In genomic region chr11:111574373-111575230, GRCh38 we compare ENCODE assay signal across 12 cellular contexts. TPM values are rescaled to one million over a fixed set of nuclear protein-coding genes. Genes with fewer than 3 reads are reported as not detected.
DNase-seq lines count a peak whose midpoint lies in the region; ATAC-seq, FAIRE-seq and TF ChIP-seq lines count a peak whose summit lies in the region.
"Had no signal": no experiment of that assay in that cellular context is flagged by ENCODE, and none has a peak within 500 bp of the region (broad histone marks: within the 10 kb centered on the region; RNA-seq: fewer than 3 reads in every experiment).

No MANE protein-coding gene starts in this region.

- no peaks in the 10 kb centered on the region for H3K36me3 Mint-ChIP-seq in CD8-positive, alpha-beta memory T cell
- no peaks in the 10 kb centered on the region for H3K36me3 Mint-ChIP-seq in HFFc6 (ENCODE audit: low read depth)
- H3K36me3 Mint-ChIP-seq in naive thymus-derived CD8-positive, alpha-beta T cell, result no peaks in the 10 kb centered on the region

- RAD21 ChIA-PET in GM12878 (lab: Charles Lee; ENCODE audit: unreplicated experiment), result interaction anchor here (1.0 kb wide), 1 partner anchor 119 kb away, joined by 3 read pairs; no protein-coding TSS in a partner anchor

- no peak overlapping the region for H3K27ac ChIP-seq in CD8-positive, alpha-beta memory T cell (ENCODE audit: low read depth, low read length)
- H3K27ac ChIP-seq in GM12878 (ENCODE audit: control insufficient read depth, insufficient read depth), result no peak overlapping the region

- SMC1A ChIA-PET in GM12878 (lab: Charles Lee; ENCODE audit: uncharacterized antibody, unreplicated experiment), result interaction anchor here (0.6 to 1.4 kb wide), 3 partner anchors 14 to 276 kb away, joined by 3 to 6 read pairs (median 4); no protein-coding TSS in a partner anchor

- H3K4me1 Mint-ChIP-seq in CD8-positive, alpha-beta memory T cell, result no peaks in the 10 kb centered on the region
- H3K4me1 Mint-ChIP-seq in HFFc6 (ENCODE audit: low read depth), result peaks cover 50% of the 10 kb centered on the region
- peaks cover 0 to 5% (median 0%) of the 10 kb centered on the region in 4 donors for H3K4me1 Mint-ChIP-seq in naive thymus-derived CD8-positive, alpha-beta T cell

- no peak for TF ChIP-seq POLR2A in GM12878 (IDR thresholded peaks at IDR 0.05; ENCODE audit: low read depth, low read length)

- H3K27ac Mint-ChIP-seq in CD8-positive, alpha-beta memory T cell, result peak overlapping the region in 3 of 8 donors; percentile 13 to 72 (median 35)
- no peak overlapping the region for H3K27ac Mint-ChIP-seq in HFFc6
- H3K27ac Mint-ChIP-seq in naive thymus-derived CD8-positive, alpha-beta T cell, result peak overlapping the region in 6 of 10 donors; percentile 7 to 63 (median 32)

- H3K4me3 Mint-ChIP-seq in CD8-positive, alpha-beta memory T cell, result peak overlapping the region in 6 of 7 donors; percentile 41 to 76 (median 66)
- H3K4me3 Mint-ChIP-seq in HFFc6, result peak overlapping the region; percentile 11; the same call in 1 of the 2 replicates
- peak overlapping the region; percentile 31 to 77 (median 64) for H3K4me3 Mint-ChIP-seq in naive thymus-derived CD8-positive, alpha-beta T cell

- intact Hi-C loops in GM12878 (cut with micrococcal nuclease; ENCODE audit: unreplicated experiment), result loop anchor here (5.0 kb wide), 1 partner anchor 122 kb away; no protein-coding TSS in a partner anchor

- TF ChIP-seq CTCF in HFFc6 (IDR thresholded peaks at IDR 0.05) (no peak), GM12878 (IDR thresholded peaks at IDR 0.05 in 2 of 3, conservative IDR thresholded peaks at IDR 0.05 in 1 of 3; ENCODE audit: control insufficient read depth in 2 of 3, extremely low read depth in 1 of 3, insufficient read depth in 1 of 3, low read depth in 3 of 3, low read length in 3 of 3) (peak in 2 of 3 experiments; percentile 5 to 37; a peak in 1 of 6 replicates)

- H3K27me3 ChIP-seq in CD8-positive, alpha-beta memory T cell (ENCODE audit: insufficient read depth, low read length, poor library complexity, severe bottlenecking), result no peaks in the 10 kb centered on the region
- H3K27me3 ChIP-seq in GM12878 (replicated peaks in 1 of 2; ENCODE audit: control insufficient read depth in 2 of 2, insufficient read depth in 2 of 2, low read length in 1 of 2), result no peaks in the 10 kb centered on the region

- DNase-seq in CD8-positive, alpha-beta memory T cell, result no peak
- no peak for DNase-seq in HFFc6
- DNase-seq in GM12878 (ENCODE audit: low read depth, low spot score), result no peak
- peak in 1 of 10 donors; percentile 11 for DNase-seq in naive thymus-derived CD8-positive, alpha-beta T cell
- DNase-seq in inferior parietal cortex (ENCODE audit: extremely low spot score), result no peak
- no peak for DNase-seq in A172 (ENCODE audit: low spot score)
- DNase-seq: anterior cingulate cortex, HCEC 1CT, head of caudate nucleus, posterior cingulate gyrus had no signal

- H3K27me3 Mint-ChIP-seq in CD8-positive, alpha-beta memory T cell, result peaks cover 0 to 18% of the 10 kb centered on the region in 2 donors
- H3K27me3 Mint-ChIP-seq in HFFc6 (ENCODE audit: insufficient read depth), result 0 out of 2 replicates have a peak, but pooled peaks cover 2% of the 10 kb centered on the region
- peaks cover 0 to 17% (median 5%) of the 10 kb centered on the region in 5 donors for H3K27me3 Mint-ChIP-seq in naive thymus-derived CD8-positive, alpha-beta T cell

- H3K79me2 ChIP-seq in GM12878 (ENCODE audit: control insufficient read depth, insufficient read depth, low read length), result no peaks in the 10 kb centered on the region

- H2AFZ ChIP-seq in GM12878 (ENCODE audit: control insufficient read depth, low read depth, low read length), result peak overlapping the region; percentile 51

- CTCF ChIA-PET in CD8-positive, alpha-beta memory T cell (lab: Charles Lee), result no interaction called here
- CTCF ChIA-PET in GM12878 (lab: Yijun Ruan, JAX), result interaction anchor here (0.6 to 1.0 kb wide), 4 partner anchors 9 to 343 kb away, joined by 3 to 4 read pairs (median 3); no protein-coding TSS in a partner anchor

- no peaks in the 10 kb centered on the region for H4K20me1 ChIP-seq in GM12878 (ENCODE audit: control insufficient read depth, insufficient read depth)

- no TSS peak for BruUV-seq in GM12878 (replicated peaks; lab: Mats Ljungman, UMichigan)

- no peak for TF ChIP-seq EP300 in GM12878 (IDR thresholded peaks at IDR 0.05; ENCODE audit: borderline replicate concordance in 1 of 2, control insufficient read depth in 1 of 2, low read depth in 2 of 2, low read length in 2 of 2)

- FAIRE-seq in GM12878 (lab: Jason Lieb, UNC), result no peak

- no peak overlapping the region for H3K9ac ChIP-seq in GM12878 (ENCODE audit: control insufficient read depth, insufficient read depth, low read length)

- in situ Hi-C loops in GM12878 (cut with MboI), result no loop called here

- H3K4me1 ChIP-seq in CD8-positive, alpha-beta memory T cell (ENCODE audit: insufficient read depth, low read length), result no peaks in the 10 kb centered on the region
- H3K4me1 ChIP-seq in GM12878 (ENCODE audit: control insufficient read depth, insufficient read depth, low read length), result no peaks in the 10 kb centered on the region

- peak; percentile 77 for ATAC-seq in GM12878
- peak; percentile 55 to 71 for ATAC-seq in naive thymus-derived CD8-positive, alpha-beta T cell
- ATAC-seq in HG03378 (IDR thresholded peaks at IDR 0.05; ENCODE audit: unreplicated experiment), result no peak
- ATAC-seq in GM21423 (IDR thresholded peaks at IDR 0.05; ENCODE audit: unreplicated experiment), result no peak

- POLR2A ChIA-PET in CD8-positive, alpha-beta memory T cell (lab: Charles Lee), result interaction anchor here (0.6 kb wide), 1 partner anchor 39 kb away, joined by 5 read pairs; no protein-coding TSS in a partner anchor
- POLR2A ChIA-PET in GM12878 (lab: Charles Lee), result no interaction called here
- POLR2A ChIA-PET in naive thymus-derived CD8-positive, alpha-beta T cell (lab: Charles Lee), result no interaction called here

- peak overlapping the region; percentile 73 for H3K4me2 ChIP-seq in GM12878 (ENCODE audit: control insufficient read depth, insufficient read depth)

- H3K36me3 ChIP-seq in CD8-positive, alpha-beta memory T cell (ENCODE audit: insufficient read depth, low read length), result no peaks in the 10 kb centered on the region
- no peaks in the 10 kb centered on the region for H3K36me3 ChIP-seq in GM12878 (ENCODE audit: control insufficient read depth in 2 of 2, insufficient read depth in 2 of 2, low read length in 1 of 2)

- no peaks in the 10 kb centered on the region for H3K9me3 Mint-ChIP-seq in CD8-positive, alpha-beta memory T cell
- no peaks in the 10 kb centered on the region for H3K9me3 Mint-ChIP-seq in HFFc6
- no peaks in the 10 kb centered on the region for H3K9me3 Mint-ChIP-seq in naive thymus-derived CD8-positive, alpha-beta T cell

- TF ChIP-seq RAD21 in GM12878 (IDR thresholded peaks at IDR 0.05; ENCODE audit: insufficient read depth, low read depth, low read length), result 0 out of 2 replicates have a peak, but pooled peaks have one; percentile 22

- no peak overlapping the region for H3K4me3 ChIP-seq in CD8-positive, alpha-beta memory T cell (ENCODE audit: low read length)
- H3K4me3 ChIP-seq in GM12878, result no peak overlapping the region

- H3K9me3 ChIP-seq in CD8-positive, alpha-beta memory T cell (ENCODE audit: low read length), result no peaks in the 10 kb centered on the region
- H3K9me3 ChIP-seq in GM12878 (replicated peaks; ENCODE audit: control insufficient read depth, insufficient read depth, low read length), result no peaks in the 10 kb centered on the region

- 54% methylated on average over 7 of the region's 7 CpGs for WGBS in GM12878 (ENCODE audit: insufficient coverage, insufficient replicate concordance, low lambda C conversion rate, missing lambda C conversion rate)

RNA-seq across cellular contexts. Expression of gene SIK2, which starts 27.6 kb away (rescaled TPM):
- total RNA-seq in CD8-positive, alpha-beta memory T cell, result 10 to 100 TPM in 1 of 2 experiments, 1 to 10 TPM in 1; 8.8 to 10.3 TPM
- 0.48 TPM for polyA plus RNA-seq in CD8-positive, alpha-beta memory T cell
- 10 to 100 TPM; 15.4 to 25.5 (median 18.0) TPM for total RNA-seq in HFFc6 (2021; fragmentation: NEBNext Ultra II Directional; extraction: Animal tissue kit (Norgen Biotek cat#: 25700))
- total RNA-seq in GM12878 (2013; cell fraction: nucleolus; rRNA removed), result 10.2 and 10.8 TPM in 2 replicates
- total RNA-seq in GM12878 (2014; rRNA removed) (4.7 TPM in 2 replicates), GM12878 (2014; rRNA removed; fragmentation: Illumina TruSeq; extraction: Trizol) (3.5 and 3.7 TPM in 2 replicates), GM12878 (2021) (9.1 and 12.1 TPM in 2 replicates)
- 3.4 TPM for polyA plus RNA-seq in GM12878 (2011; ENCODE audit: low read depth)
- polyA plus RNA-seq in GM12878 (2011; rRNA removed) (5.3 and 14.2 TPM in 2 replicates), GM12878 (2014; fragmentation: Illumina TruSeq; extraction: Trizol) (5.1 and 9.1 TPM in 2 replicates), GM12878 (2014; fragmentation: Nextera tagmentation; extraction: Ambion mirVana) (1 to 10 TPM in 1 of 2 experiments, under 1 TPM in 1; 0.97 to 1.1 TPM), GM12878 (2014; rRNA removed) (4.2 TPM in 2 replicates), GM12878 (2016; fragmentation: Nextera tagmentation; extraction: Ambion mirVana) (1 to 10 TPM; 4.0 to 5.5 TPM)
- 6.9 and 11.5 TPM in 2 replicates for polyA plus RNA-seq in GM12878 (2011; cell fraction: cytosol; rRNA removed)
- 9.7 and 12.5 TPM in 2 replicates for polyA plus RNA-seq in GM12878 (2011; cell fraction: nucleus; rRNA removed)
- 4.9 and 5.9 TPM in 2 replicates for polyA plus RNA-seq in GM12878 (2012)
- 9.8 and 15.1 TPM in 2 replicates for polyA minus RNA-seq in GM12878 (2011; rRNA and poly(A)+ RNA removed)
- 3.5 and 4.2 TPM in 2 replicates for polyA minus RNA-seq in GM12878 (2011; cell fraction: cytosol; rRNA and poly(A)+ RNA removed)
- 4.7 and 7.8 TPM in 2 replicates for polyA minus RNA-seq in GM12878 (2011; cell fraction: nucleus; rRNA and poly(A)+ RNA removed)
- total RNA-seq in naive thymus-derived CD8-positive, alpha-beta T cell, result 10 to 100 TPM; 11.1 to 11.6 TPM
- under 1 TPM; 0.14 to 0.33 (median 0.16) TPM for polyA plus RNA-seq in naive thymus-derived CD8-positive, alpha-beta T cell
- 7.2 and 8.5 TPM in 2 replicates for total RNA-seq in A172 (2014; rRNA removed; shearing (Covaris generic))

RNA-seq across cellular contexts. Expression of gene LAYN, which starts 34.1 kb away (rescaled TPM):
- 1 to 10 TPM in 1 of 2 experiments, under 1 TPM in 1; 0.85 to 1.4 TPM for total RNA-seq in CD8-positive, alpha-beta memory T cell
- 0.21 TPM for polyA plus RNA-seq in CD8-positive, alpha-beta memory T cell
- 100 to 1,000 TPM in 5 of 6 experiments, 10 to 100 TPM in 1; 79.1 to 148 (median 132) TPM for total RNA-seq in HFFc6 (2021; fragmentation: NEBNext Ultra II Directional; extraction: Animal tissue kit (Norgen Biotek cat#: 25700))
- 3.2 and 3.7 TPM in 2 replicates for total RNA-seq in GM12878 (2013; cell fraction: nucleolus; rRNA removed)
- total RNA-seq in GM12878 (2014; rRNA removed) (not detected in 2 replicates), GM12878 (2014; rRNA removed; fragmentation: Illumina TruSeq; extraction: Trizol) (not detected in 2 replicates), GM12878 (2021) (0.11 TPM in 1 of 2 replicates, not detected in the other)
- polyA plus RNA-seq in GM12878 (2011; ENCODE audit: low read depth), result 0.47 TPM
- polyA plus RNA-seq in GM12878 (2011; rRNA removed) (0.14 TPM in 1 of 2 replicates, not detected in the other), GM12878 (2014; fragmentation: Illumina TruSeq; extraction: Trizol) (0.10 TPM in 1 of 2 replicates, not detected in the other), GM12878 (2014; fragmentation: Nextera tagmentation; extraction: Ambion mirVana) (not detected), GM12878 (2014; rRNA removed) (not detected in 2 replicates), GM12878 (2016; fragmentation: Nextera tagmentation; extraction: Ambion mirVana) (under 1 TPM in 1 of 2 experiments, not detected in 1; 0.06 TPM)
- polyA plus RNA-seq in GM12878 (2011; cell fraction: cytosol; rRNA removed), result 0.01 TPM in 1 of 2 replicates, not detected in the other
- 0.13 TPM in 1 of 2 replicates, not detected in the other for polyA plus RNA-seq in GM12878 (2011; cell fraction: nucleus; rRNA removed)
- 0.17 TPM in 1 of 2 replicates, not detected in the other for polyA plus RNA-seq in GM12878 (2012)
- polyA minus RNA-seq in GM12878 (2011; rRNA and poly(A)+ RNA removed), result not detected in 2 replicates
- not detected in 2 replicates for polyA minus RNA-seq in GM12878 (2011; cell fraction: cytosol; rRNA and poly(A)+ RNA removed)
- not detected in 2 replicates for polyA minus RNA-seq in GM12878 (2011; cell fraction: nucleus; rRNA and poly(A)+ RNA removed)
- total RNA-seq in naive thymus-derived CD8-positive, alpha-beta T cell, result 1 to 10 TPM; 1.2 to 1.4 TPM
- polyA plus RNA-seq in naive thymus-derived CD8-positive, alpha-beta T cell, result 1 to 10 TPM in 2 of 3 donors, under 1 TPM in 1; 0.45 to 1.6 (median 1.4) TPM
- 150 and 160 TPM in 2 replicates for total RNA-seq in A172 (2014; rRNA removed; shearing (Covaris generic))

Comparison
In these comparisons a context has a peak if more than half of its experiments do, and no peak if none do; other contexts are left out.
1. H3K4me3 Mint-ChIP-seq: peak in every context shown above with its lines; median percentile 66 in CD8-positive, alpha-beta memory T cell; 64 in naive thymus-derived CD8-positive, alpha-beta T cell; 11 in HFFc6.
2. ATAC-seq: peak in GM12878 (single experiment) and naive thymus-derived CD8-positive, alpha-beta T cell (2 of 2); none in HG03378 (single experiment) and GM21423 (single experiment).
3. RNA of gene LAYN, which starts 34.1 kb away (total RNA-seq): 150 to 160 TPM in A172 and 79.1 to 148 TPM in HFFc6; 0.85 to 1.4 TPM in CD8-positive, alpha-beta memory T cell, 1.2 to 1.4 TPM in naive thymus-derived CD8-positive, alpha-beta T cell and 0.11 to 3.7 TPM in GM12878; every median in the first group is over 10 times any median in the second.